Comparison of ENCODE assay signal across 23 cellular contexts in genomic region chr3:164730810-164731209, GRCh38.
A peak's percentile ranks its signal among the peaks of the same experiment; 100 is the strongest.
DNase-seq lines count a peak whose midpoint lies in the region; ATAC-seq and TF ChIP-seq lines count a peak whose summit lies in the region.
"Had no signal": no experiment of that assay in that cellular context is flagged by ENCODE, and none has a peak within 500 bp of the region (broad histone marks: within the 10 kb centered on the region; RNA-seq: fewer than 3 reads in every experiment).

No MANE protein-coding gene starts in this region.

- H3K4me1 Mint-ChIP-seq in T-helper 2 cell treated with Interferon-gamma antibody and Interleukin-4, amounts not matched to agents 5 μg/mL and 100 μg/mL, for 36 hours (ENCODE audit: low read depth): no peaks in the 10 kb centered on the region
- H3K4me1 Mint-ChIP-seq: activated CD4-positive, alpha-beta T cell treated with anti-CD3 and anti-CD28 coated beads, Interleukin-2, amount 10 ng/mL, durations not matched to agents 7 days and 5 days; T-helper 17 cell had no signal

- H3K27ac ChIP-seq in HEK293 (ENCODE audit: extremely low read depth, low read depth, low read length): no peak overlapping the region
- H3K27ac ChIP-seq in mesenchymal stem cell (ENCODE audit: low read length, poor library complexity, severe bottlenecking): no peak overlapping the region
- H3K27ac ChIP-seq: breast epithelium, prostate gland, testis, WERI-Rb-1 had no signal

- H4K91ac ChIP-seq in mesenchymal stem cell (ENCODE audit: low read length): no peak overlapping the region

- H2BK15ac ChIP-seq in mesenchymal stem cell (ENCODE audit: low read depth, poor library complexity, severe bottlenecking): no peak overlapping the region

- no peak overlapping the region for H2BK5ac ChIP-seq in mesenchymal stem cell (ENCODE audit: low read depth, low read length, poor library complexity, severe bottlenecking)

- H3K27ac Mint-ChIP-seq in T-helper 2 cell treated with Interferon-gamma antibody and Interleukin-4, amounts not matched to agents 5 μg/mL and 100 μg/mL, for 36 hours: no peak overlapping the region
- H3K27ac Mint-ChIP-seq: activated CD4-positive, alpha-beta T cell treated with anti-CD3 and anti-CD28 coated beads, Interleukin-2, amount 10 ng/mL, durations not matched to agents 7 days and 5 days; effector memory CD8-positive, alpha-beta T cell; T-helper 17 cell had no signal

- H3K4me2 ChIP-seq in mesenchymal stem cell (ENCODE audit: low read length, poor library complexity, severe bottlenecking): peak overlapping the region; percentile 43
- H3K4me2 ChIP-seq: SK-N-SH had no signal

- no peak overlapping the region for H3K14ac ChIP-seq in mesenchymal stem cell (ENCODE audit: low read length in 2 of 2)

- H2AFZ ChIP-seq in mesenchymal stem cell (ENCODE audit: low read depth, low read length): no peak overlapping the region

- H3K23ac ChIP-seq in mesenchymal stem cell (ENCODE audit: low read length in 2 of 2): no peak overlapping the region

- ATAC-seq in HG03460 (IDR thresholded peaks at IDR 0.05; ENCODE audit: unreplicated experiment) (no peak), GM19023 (IDR thresholded peaks at IDR 0.05; ENCODE audit: unreplicated experiment) (no peak)
- ATAC-seq: activated T-cell treated with anti-CD3 and anti-CD28 coated beads, Interleukin-2, amount 50 U/mL, for 4 hours; effector memory CD8-positive, alpha-beta T cell; left colon; stimulated activated naive CD8-positive, alpha-beta T cell treated with anti-CD3 and anti-CD28 coated beads, Interleukin-15, Interleukin-2, amounts not matched to agents 100 U/mL and 50 U/mL, for 24 hours; T-helper 17 cell had no signal

- H3K18ac ChIP-seq in mesenchymal stem cell (ENCODE audit: low read depth in 1 of 2, low read length in 2 of 2): no peak overlapping the region

- H3K27me3 Mint-ChIP-seq in T-helper 2 cell treated with Interferon-gamma antibody and Interleukin-4, amounts not matched to agents 5 μg/mL and 100 μg/mL, for 36 hours (ENCODE audit: low read depth): no peaks in the 10 kb centered on the region
- H3K27me3 Mint-ChIP-seq: activated CD4-positive, alpha-beta T cell treated with anti-CD3 and anti-CD28 coated beads, Interleukin-2, amount 10 ng/mL, durations not matched to agents 7 days and 5 days; effector memory CD8-positive, alpha-beta T cell; T-helper 17 cell had no signal

- no peak overlapping the region for H2AK5ac ChIP-seq in mesenchymal stem cell (ENCODE audit: low read length, severe bottlenecking)

- H3K79me1 ChIP-seq in mesenchymal stem cell (replicated peaks; ENCODE audit: low read length, poor library complexity, severe bottlenecking): no peaks in the 10 kb centered on the region

- CTCF ChIA-PET in HEK293 (lab: Yijun Ruan, JAX): no interaction called here

- no peaks in the 10 kb centered on the region for H3K36me3 ChIP-seq in HEK293 (ENCODE audit: control insufficient read depth in 2 of 2, insufficient read depth in 1 of 2, low read length in 2 of 2)
- H3K36me3 ChIP-seq in mesenchymal stem cell (ENCODE audit: control insufficient read depth in 1 of 2, insufficient read depth in 2 of 2, low read depth in 1 of 2, low read length in 2 of 2): no peaks in the 10 kb centered on the region
- H3K36me3 ChIP-seq: breast epithelium, HAP-1, prostate gland, WERI-Rb-1 had no signal

- no peak for TF ChIP-seq CTCF in HEK293 (tag by site-specific recombination; IDR thresholded peaks at IDR 0.05)

- no peak overlapping the region for H3K4me3 Mint-ChIP-seq in T-helper 2 cell treated with Interferon-gamma antibody and Interleukin-4, amounts not matched to agents 5 μg/mL and 100 μg/mL, for 36 hours
- H3K4me3 Mint-ChIP-seq: activated CD4-positive, alpha-beta T cell treated with anti-CD3 and anti-CD28 coated beads, Interleukin-2, amount 10 ng/mL, durations not matched to agents 7 days and 5 days; activated T-cell treated with anti-CD3 and anti-CD28 coated beads, Interleukin-2, amount 50 U/mL, for 4 hours; effector memory CD8-positive, alpha-beta T cell; T-helper 17 cell had no signal

- H3K36me3 Mint-ChIP-seq in T-helper 2 cell treated with Interferon-gamma antibody and Interleukin-4, amounts not matched to agents 5 μg/mL and 100 μg/mL, for 36 hours (ENCODE audit: low read depth): no peaks in the 10 kb centered on the region

- 75% methylated on average over 6 of the region's 6 CpGs for WGBS in mesenchymal stem cell

- no peaks in the 10 kb centered on the region for H3K27me3 ChIP-seq in mesenchymal stem cell (ENCODE audit: control insufficient read depth in 1 of 2, insufficient read depth in 1 of 2, low read length in 2 of 2)
- H3K27me3 ChIP-seq: breast epithelium, testis had no signal

- peaks cover 5% of the 10 kb centered on the region for H3K9me3 Mint-ChIP-seq in T-helper 2 cell treated with Interferon-gamma antibody and Interleukin-4, amounts not matched to agents 5 μg/mL and 100 μg/mL, for 36 hours
- H3K9me3 Mint-ChIP-seq: activated CD4-positive, alpha-beta T cell treated with anti-CD3 and anti-CD28 coated beads, Interleukin-2, amount 10 ng/mL, durations not matched to agents 7 days and 5 days; activated T-cell treated with anti-CD3 and anti-CD28 coated beads, Interleukin-2, amount 50 U/mL, for 4 hours had no signal

- no peak overlapping the region for H2BK12ac ChIP-seq in mesenchymal stem cell (ENCODE audit: low read length in 2 of 2)

- no peaks in the 10 kb centered on the region for H3K9me3 ChIP-seq in HEK293 (ENCODE audit: control insufficient read depth, insufficient read depth, low read depth, low read length)
- no peaks in the 10 kb centered on the region for H3K9me3 ChIP-seq in mesenchymal stem cell (ENCODE audit: control insufficient read depth, low read length)
- H3K9me3 ChIP-seq: breast epithelium, HAP-1, prostate gland, SK-N-SH, testis had no signal

- H3K4ac ChIP-seq in mesenchymal stem cell (ENCODE audit: low read depth in 1 of 2, low read length in 2 of 2): no peak overlapping the region

- no peak overlapping the region for H2BK120ac ChIP-seq in mesenchymal stem cell (ENCODE audit: low read depth, low read length)

- POLR2A ChIA-PET in HEK293 (lab: Yijun Ruan, JAX): no interaction called here

- no peak overlapping the region for H3K9ac ChIP-seq in mesenchymal stem cell (ENCODE audit: low read length)
- H3K9ac ChIP-seq: SK-N-SH had no signal

- H3K4me3 ChIP-seq in HEK293 (ENCODE audit: low read depth, low read length) (no peak overlapping the region), mesenchymal stem cell (ENCODE audit: insufficient read depth in 1 of 2, low read depth in 1 of 2, low read length in 2 of 2) (no peak overlapping the region)
- H3K4me3 ChIP-seq: breast epithelium, HAP-1, prostate gland, testis had no signal

- DNase-seq in A172 (ENCODE audit: low spot score) (peak; percentile 10), amniotic epithelial cell (ENCODE audit: low read depth) (peak; percentile 56), mesenchymal stem cell (no peak)
- DNase-seq in T-helper 2 cell treated with Interferon-gamma antibody and Interleukin-4, amounts not matched to agents 5 μg/mL and 100 μg/mL, for 36 hours (ENCODE audit: low spot score): no peak
- DNase-seq in stimulated activated CD4-positive, alpha-beta T cell treated with anti-CD3 and anti-CD28 coated beads, Interleukin-15, amount 100 ng/mL, for 24 hours: no peak
- DNase-seq: ACHN; activated CD4-positive, alpha-beta T cell treated with anti-CD3 and anti-CD28 coated beads, Interleukin-2, amount 10 ng/mL, durations not matched to agents 7 days and 5 days; activated gamma-delta T cell treated with Interleukin-2 at 50 U/mL for 16 hours; activated T-cell treated with anti-CD3 and anti-CD28 coated beads, Interleukin-2, amount 50 U/mL, for 4 hours; effector memory CD8-positive, alpha-beta T cell; left colon; nucleus accumbens; SK-N-SH; stimulated activated naive CD8-positive, alpha-beta T cell treated with anti-CD3 and anti-CD28 coated beads, Interleukin-15, Interleukin-2, amounts not matched to agents 100 U/mL and 50 U/mL, for 24 hours; T-helper 17 cell; testis; WERI-Rb-1 had no signal

- peak overlapping the region; percentile 54 for H4K8ac ChIP-seq in mesenchymal stem cell (ENCODE audit: low read length)

- H3K4me1 ChIP-seq in HEK293 (ENCODE audit: control insufficient read depth, insufficient read depth, low read length) (no peaks in the 10 kb centered on the region), mesenchymal stem cell (ENCODE audit: control insufficient read depth, insufficient read depth, low read depth, low read length) (no peaks in the 10 kb centered on the region)
- H3K4me1 ChIP-seq: breast epithelium, HAP-1, prostate gland, testis had no signal

TF ChIP-seq in HEK293, 187 proteins besides CTCF, POLR2A, EP300 and RAD21:
- no peak for TF ChIP-seq YY2 (tag by site-specific recombination; IDR thresholded peaks at IDR 0.05)
- TF ChIP-seq ZNF473 (tag by site-specific recombination; IDR thresholded peaks at IDR 0.05): no peak
- peak; percentile 30; the same call in 1 of the 2 replicates for TF ChIP-seq ZIC2 (tag by site-specific recombination; IDR thresholded peaks at IDR 0.05)

Comparison
In these comparisons a context has a peak if more than half of its experiments do, and no peak if none do; other contexts are left out.
1. DNase-seq: peak in A172 (single experiment) and amniotic epithelial cell (single experiment); none in mesenchymal stem cell (single experiment), T-helper 2 cell treated with Interferon-gamma antibody and Interleukin-4, amounts not matched to agents 5 μg/mL and 100 μg/mL, for 36 hours (single experiment) and stimulated activated CD4-positive, alpha-beta T cell treated with anti-CD3 and anti-CD28 coated beads, Interleukin-15, amount 100 ng/mL, for 24 hours (single experiment).